1 cellular context compared by ENCODE assay signal in genomic region chr6:167683028-167683862, GRCh38.
TF ChIP-seq lines count a peak whose summit lies in the region.

No MANE protein-coding gene starts in this region.

TF ChIP-seq in HepG2, 621 proteins besides CTCF, POLR2A, EP300 and RAD21 (continued from another document and continues in another):
- peak; percentile 99 for TF ChIP-seq HNF1B (CRISPR knock-in tag; IDR thresholded peaks at IDR 0.05)
- peak; percentile 98 for TF ChIP-seq TBL1XR1 (IDR thresholded peaks at IDR 0.05; ENCODE audit: borderline replicate concordance, low read length, partially characterized antibody)
- no peak for TF ChIP-seq PAF1 (CRISPR knock-in tag; IDR thresholded peaks at IDR 0.05)
- peak; percentile 86; the same call in 1 of the 2 replicates for TF ChIP-seq NFE2L2 (IDR thresholded peaks at IDR 0.05; ENCODE audit: low read length)
- TF ChIP-seq TARDBP (CRISPR knock-in tag; IDR thresholded peaks at IDR 0.05), result peak; percentile 99
- TF ChIP-seq ZMYM4 (CRISPR knock-in tag; IDR thresholded peaks at IDR 0.05), result peak; percentile 95
- no peak for TF ChIP-seq SNAI1 (CRISPR knock-in tag; IDR thresholded peaks at IDR 0.05; ENCODE audit: borderline replicate concordance)
- TF ChIP-seq ZNF841 (CRISPR knock-in tag; IDR thresholded peaks at IDR 0.05; ENCODE audit: borderline replicate concordance), result no peak
- TF ChIP-seq ZNF446 (CRISPR knock-in tag; IDR thresholded peaks at IDR 0.05), result no peak
- peak; percentile 99 for TF ChIP-seq HIC2 (CRISPR knock-in tag; IDR thresholded peaks at IDR 0.05; ENCODE audit: low read depth)
- TF ChIP-seq SP1 (IDR thresholded peaks at IDR 0.05), result no peak
- peak; percentile 76 for TF ChIP-seq SP1 (CRISPR knock-in tag; IDR thresholded peaks at IDR 0.05)
- peak; percentile 72 to 86 for TF ChIP-seq HMGXB4 (CRISPR knock-in tag; IDR thresholded peaks at IDR 0.05; ENCODE audit: borderline replicate concordance in 1 of 2, low read depth in 1 of 2)
- peak; percentile 92 for TF ChIP-seq MED8 (CRISPR knock-in tag; IDR thresholded peaks at IDR 0.05; ENCODE audit: insufficient replicate concordance)
- TF ChIP-seq GTF3A (CRISPR knock-in tag; conservative IDR thresholded peaks at IDR 0.05), result no peak
- TF ChIP-seq KDM3A (CRISPR knock-in tag; IDR thresholded peaks at IDR 0.05; ENCODE audit: low read depth), result peak; percentile 98
- peak; percentile 85 for TF ChIP-seq ZNF574 (CRISPR knock-in tag; IDR thresholded peaks at IDR 0.05)
- TF ChIP-seq ATF3 (CRISPR knock-in tag; IDR thresholded peaks at IDR 0.05), result peak; percentile 99
- peak; percentile 97 for TF ChIP-seq NR2C2 (CRISPR knock-in tag; IDR thresholded peaks at IDR 0.05; ENCODE audit: borderline replicate concordance)
- no peak for TF ChIP-seq ZNF468 (CRISPR knock-in tag; IDR thresholded peaks at IDR 0.05)
- TF ChIP-seq AHR (CRISPR knock-in tag; IDR thresholded peaks at IDR 0.05), result peak; percentile 84; the same call in 1 of the 2 replicates
- peak; percentile 97 for TF ChIP-seq POGZ (CRISPR knock-in tag; IDR thresholded peaks at IDR 0.05)
- 0 out of 2 replicates have a peak, but pooled peaks have one; percentile 81 for TF ChIP-seq ZNF251 (CRISPR knock-in tag; IDR thresholded peaks at IDR 0.05)
- TF ChIP-seq MTERF4 (CRISPR knock-in tag; IDR thresholded peaks at IDR 0.05), result peak; percentile 63; the same call in 1 of the 2 replicates
- TF ChIP-seq PCBP2 (optimal IDR thresholded peaks at IDR 0.05; ENCODE audit: low read depth, low read length, poor library complexity, severe bottlenecking), result no peak
- no peak for TF ChIP-seq ZMAT5 (CRISPR knock-in tag; IDR thresholded peaks at IDR 0.05; ENCODE audit: borderline replicate concordance, low read depth)
- TF ChIP-seq ZNF17 (CRISPR knock-in tag; IDR thresholded peaks at IDR 0.05), result no peak
- no peak for TF ChIP-seq DBP (CRISPR knock-in tag; IDR thresholded peaks at IDR 0.05; ENCODE audit: not compliant biosample characterization)
- peak; percentile 97 for TF ChIP-seq ESRRA (CRISPR knock-in tag; IDR thresholded peaks at IDR 0.05; ENCODE audit: low read depth)
- TF ChIP-seq ZNF766 (CRISPR knock-in tag; IDR thresholded peaks at IDR 0.05; ENCODE audit: borderline replicate concordance), result peak; percentile 89; the same call in 1 of the 2 replicates
- TF ChIP-seq ZNF550 (CRISPR knock-in tag; IDR thresholded peaks at IDR 0.05; ENCODE audit: borderline replicate concordance), result no peak
- TF ChIP-seq NBN (conservative IDR thresholded peaks at IDR 0.05), result no peak
- no peak for TF ChIP-seq ZNF678 (CRISPR knock-in tag; IDR thresholded peaks at IDR 0.05)
- peak; percentile 70; the same call in 1 of the 2 replicates for TF ChIP-seq NRL (CRISPR knock-in tag; IDR thresholded peaks at IDR 0.05; ENCODE audit: borderline replicate concordance)
- peak; percentile 80; the same call in 1 of the 2 replicates for TF ChIP-seq RFXANK (CRISPR knock-in tag; IDR thresholded peaks at IDR 0.05)
- peak; percentile 90 for TF ChIP-seq ZNF572 (CRISPR knock-in tag; IDR thresholded peaks at IDR 0.05)
- peak; percentile 97 for TF ChIP-seq ZNF770 (CRISPR knock-in tag; IDR thresholded peaks at IDR 0.05)
- TF ChIP-seq SETDB1 (CRISPR knock-in tag; IDR thresholded peaks at IDR 0.05; ENCODE audit: borderline replicate concordance), result no peak
- peak; percentile 65; the same call in 1 of the 2 replicates for TF ChIP-seq CHD2 (IDR thresholded peaks at IDR 0.05; ENCODE audit: low read depth, low read length)
- peak; percentile 81 for TF ChIP-seq ZNF205 (CRISPR knock-in tag; IDR thresholded peaks at IDR 0.05)
- TF ChIP-seq TEF (CRISPR knock-in tag; IDR thresholded peaks at IDR 0.05), result no peak
- peak; percentile 97 for TF ChIP-seq MED13 (CRISPR knock-in tag; IDR thresholded peaks at IDR 0.05)
- no peak for TF ChIP-seq CREB3 (CRISPR knock-in tag; IDR thresholded peaks at IDR 0.05)
- no peak for TF ChIP-seq MZF1 (CRISPR knock-in tag; IDR thresholded peaks at IDR 0.05; ENCODE audit: borderline replicate concordance)
- TF ChIP-seq PHF8 (CRISPR knock-in tag; IDR thresholded peaks at IDR 0.05), result peak; percentile 48
- TF ChIP-seq ZNF101 (CRISPR knock-in tag; IDR thresholded peaks at IDR 0.05; ENCODE audit: borderline replicate concordance, low read depth), result no peak
- peak; percentile 0 for TF ChIP-seq YY1 (IDR thresholded peaks at IDR 0.05; ENCODE audit: insufficient read depth, insufficient replicate concordance, low read depth, low read length)
- TF ChIP-seq MXI1 (IDR thresholded peaks at IDR 0.05; ENCODE audit: borderline replicate concordance, low read depth, low read length), result peak; percentile 78; the same call in 1 of the 3 replicates
- TF ChIP-seq ZBTB26 (CRISPR knock-in tag; IDR thresholded peaks at IDR 0.05; ENCODE audit: borderline replicate concordance), result peak; percentile 72; the same call in 1 of the 2 replicates
- TF ChIP-seq SUZ12 (IDR thresholded peaks at IDR 0.05; ENCODE audit: low read depth, low read length), result no peak
- TF ChIP-seq ATF1 (CRISPR knock-in tag; IDR thresholded peaks at IDR 0.05), result peak; percentile 84
- TF ChIP-seq POLR2AphosphoS2 (IDR thresholded peaks at IDR 0.05; ENCODE audit: low read depth, low read length), result no peak
- peak; percentile 97 for TF ChIP-seq ZNF792 (CRISPR knock-in tag; IDR thresholded peaks at IDR 0.05)
- TF ChIP-seq ZNF282 (IDR thresholded peaks at IDR 0.05; ENCODE audit: partially characterized antibody), result no peak
